16 cellular contexts compared by ENCODE assay signal in genomic region chr3:121692010-121692699, GRCh38.
"Had no signal": no experiment of that assay in that cellular context is flagged by ENCODE, and none has a peak within 500 bp of the region (broad histone marks: within the 10 kb centered on the region; RNA-seq: fewer than 3 reads in every experiment).

No MANE protein-coding gene starts in this region.

- DNase-seq: activated CD4-positive, alpha-beta T cell treated with anti-CD3 and anti-CD28 coated beads for 48 hours; activated T-cell treated with anti-CD3 and anti-CD28 coated beads, Interleukin-2, amount 50 U/mL, for 4 hours; esophagus squamous epithelium; foreskin fibroblast; mesenchymal stem cell; ovary; stimulated activated CD4-positive, alpha-beta T cell treated with anti-CD3 and anti-CD28 coated beads, Interleukin-15, amount 100 ng/mL, for 24 hours; stimulated activated CD4-positive, alpha-beta T cell treated with anti-CD3 and anti-CD28 coated beads, Interleukin-4, amount 100 ng/mL, for 4 hours; T1000; tibial artery; uterus had no signal

- H3K4me1 Mint-ChIP-seq: neural crest cell had no signal

- H3K4me3 ChIP-seq: cardiac muscle cell, esophagus squamous epithelium, ovary, tibial artery, uterus had no signal

- FAIRE-seq: colon had no signal

- H3K27ac ChIP-seq: cardiac muscle cell, esophagus squamous epithelium, ovary, tibial artery, uterus, VCaP had no signal

- ATAC-seq: activated T-cell treated with anti-CD3 and anti-CD28 coated beads, Interleukin-2, amount 50 U/mL, for 4 hours; left lobe of liver had no signal

- H3K9me3 Mint-ChIP-seq: activated T-cell treated with anti-CD3 and anti-CD28 coated beads, Interleukin-2, amount 50 U/mL, for 4 hours; neural crest cell had no signal

- H3K27me3 ChIP-seq: cardiac muscle cell, esophagus squamous epithelium, ovary, tibial artery, uterus had no signal

- H3K4me3 Mint-ChIP-seq: activated T-cell treated with anti-CD3 and anti-CD28 coated beads, Interleukin-2, amount 50 U/mL, for 4 hours; neural crest cell had no signal

- H3K9me3 ChIP-seq: esophagus squamous epithelium, ovary, tibial artery, uterus had no signal

- H3K36me3 ChIP-seq: ovary, uterus had no signal

- H3K4me1 ChIP-seq: tibial artery, uterus had no signal
